ENCODE assay signal across 7 cellular contexts in the genomic region with DNA sequence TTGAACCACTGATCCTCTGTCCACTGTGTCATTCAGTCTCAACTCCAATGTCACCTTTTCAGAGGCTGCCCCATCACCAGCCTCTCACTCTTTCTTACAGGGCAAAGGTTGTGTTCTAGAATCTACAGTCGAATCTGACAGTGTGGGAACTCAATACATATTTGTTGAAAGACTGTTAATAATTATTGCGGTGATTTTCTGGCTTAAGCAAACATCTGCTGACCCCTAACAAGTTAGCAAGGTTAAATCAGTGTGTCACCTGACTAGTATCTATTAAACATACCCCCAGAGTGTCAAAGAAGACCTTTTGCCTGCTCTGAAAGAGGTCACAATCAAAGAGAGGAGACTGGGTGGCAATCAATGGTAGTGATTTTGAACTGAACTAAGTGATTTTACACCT. TPM values are rescaled to one million over a fixed set of nuclear protein-coding genes. Genes with fewer than 3 reads are reported as not detected.
"Had no signal": no experiment of that assay in that cellular context is flagged by ENCODE, and none has a peak within 500 bp of the region (broad histone marks: within the 10 kb centered on the region; RNA-seq: fewer than 3 reads in every experiment).

No MANE protein-coding gene starts in this region.

- ATAC-seq: GM12878 had no signal

- DNase-seq: GDM1, GF-D8 had no signal

- FAIRE-seq: G401.6, GM12878, GM12891, GM18507, GM19239 had no signal

- H3K4me3 ChIP-seq: GM12878 had no signal

RNA-seq across cellular contexts. Expression of a gene that starts 41.9 kb away (rescaled TPM):
- total RNA-seq: GM12878 had no signal
